Comparison of ENCODE assay signal across 14 cellular contexts in genomic region chr9:86340356-86341006, GRCh38. TPM values are rescaled to one million over a fixed set of nuclear protein-coding genes. Genes with fewer than 3 reads are reported as not detected.
DNase-seq lines count a peak whose midpoint lies in the region; ATAC-seq, FAIRE-seq and TF ChIP-seq lines count a peak whose summit lies in the region.
"Had no signal": no experiment of that assay in that cellular context is flagged by ENCODE, and none has a peak within 500 bp of the region (broad histone marks: within the 10 kb centered on the region; RNA-seq: fewer than 3 reads in every experiment).

No MANE protein-coding gene starts in this region.

- H3K27ac ChIP-seq in A549 (no peak overlapping the region; a peak in 1 of 6 replicates), epithelial cell of prostate (peak overlapping the region; percentile 11), thyroid gland (no peak overlapping the region), WERI-Rb-1 (no peak overlapping the region)
- H3K27ac ChIP-seq: ovary had no signal

- FAIRE-seq in A549 (lab: Jason Lieb, UNC), result peak; percentile 7
- FAIRE-seq: endothelial cell of umbilical vein had no signal

- peaks cover 37% of the 10 kb centered on the region for H3K4me1 ChIP-seq in A549
- no peaks in the 10 kb centered on the region for H3K4me1 ChIP-seq in thyroid gland

- H3K4me3 ChIP-seq in A549 (no peak overlapping the region), thyroid gland (replicated peaks in 1 of 3) (no peak overlapping the region), WERI-Rb-1 (ENCODE audit: low read depth, low read length) (no peak overlapping the region)
- H3K4me3 ChIP-seq: ovary had no signal

- no peak for TF ChIP-seq CTCF in A549 (IDR thresholded peaks at IDR 0.05)
- no peak for TF ChIP-seq CTCF in thyroid gland (IDR thresholded peaks at IDR 0.05)
- TF ChIP-seq CTCF in WERI-Rb-1 (IDR thresholded peaks at IDR 0.05; ENCODE audit: low read depth, low read length), result no peak

- WGBS in A549 (ENCODE audit: missing lambda C conversion rate), result 53% methylated on average over 1 of the region's 1 CpG
- whole genome bisulfite sequencing in thyroid gland, 2 donors, result 34 to 98% methylated on average over 1 of the region's 1 CpG

- DNase-seq in A549 (ENCODE audit: low read depth in 1 of 2, low spot score in 1 of 2) (no peak), ELR (ENCODE audit: low read depth) (peak; percentile 31), epithelial cell of prostate (ENCODE audit: low read depth, low spot score) (no peak), thyroid gland (no peak), WERI-Rb-1 (no peak), NCI-H187 treated with DMSO at 0.1 percent for 48 hours (lab: John Stamatoyannopoulos, UW) (no peak), UCSD-AML1 (lab: John Stamatoyannopoulos, UW; ENCODE audit: unreplicated experiment) (no peak)
- DNase-seq: activated naive CD8-positive, alpha-beta T cell treated with anti-CD3 and anti-CD28 coated beads, Interleukin-2, amount 10 ng/mL, durations not matched to agents 7 days and 5 days; DMS153; NCI-H82; ovary; SHP77 had no signal

- ATAC-seq in A549, result peak in 1 of 2 experiments; percentile 37; a peak in 3 of 6 replicates
- peak; percentile 29 for ATAC-seq in HG03442 (IDR thresholded peaks at IDR 0.05; ENCODE audit: unreplicated experiment)

- TF ChIP-seq POLR2A in A549 (IDR thresholded peaks at IDR 0.05; ENCODE audit: low read length) (no peak), thyroid gland (IDR thresholded peaks at IDR 0.05) (no peak)

- CTCF ChIA-PET in A549 (lab: Yijun Ruan, JAX), result interaction anchor here (2.2 kb wide), 1 partner anchor 10 kb away, joined by 9 read pairs; no protein-coding TSS in a partner anchor

- TF ChIP-seq EP300 in A549 (IDR thresholded peaks at IDR 0.05), result no peak

- H3K4me2 ChIP-seq in A549, result peak overlapping the region; percentile 66

- H3K27me3 ChIP-seq in thyroid gland (no peaks in the 10 kb centered on the region), WERI-Rb-1 (ENCODE audit: insufficient read depth, low read depth, severe bottlenecking) (no peaks in the 10 kb centered on the region)
- H3K27me3 ChIP-seq: ovary had no signal

- TF ChIP-seq RAD21 in A549 (conservative IDR thresholded peaks at IDR 0.05 in 1 of 2, IDR thresholded peaks at IDR 0.05 in 1 of 2), result no peak

- intact Hi-C loops in thyroid gland (cut with DNase I), result no loop called here

- H3K36me3 ChIP-seq in thyroid gland, result peaks cover 57 to 65% of the 10 kb centered on the region in 2 donors
- H3K36me3 ChIP-seq in WERI-Rb-1, result peaks cover 58% of the 10 kb centered on the region
- H3K36me3 ChIP-seq: ovary had no signal

- POLR2A ChIA-PET in A549 (lab: Yijun Ruan, JAX), result interaction anchor here (0.8 kb wide), 1 partner anchor 58 kb away, joined by 3 read pairs; the partner anchor contains the start of gene ISCA1

- no peaks in the 10 kb centered on the region for H3K9me3 ChIP-seq in A549
- H3K9me3 ChIP-seq in thyroid gland, result no peaks in the 10 kb centered on the region
- no peaks in the 10 kb centered on the region for H3K9me3 ChIP-seq in WERI-Rb-1 (ENCODE audit: severe bottlenecking)
- H3K9me3 ChIP-seq: ovary had no signal

TF ChIP-seq in A549, 52 proteins besides CTCF, POLR2A, EP300 and RAD21:
- no peak for TF ChIP-seq JUN (IDR thresholded peaks at IDR 0.05)
- no peak for TF ChIP-seq TFCP2L1 (CRISPR knock-in tag; IDR thresholded peaks at IDR 0.05)
- TF ChIP-seq ZFP36 (IDR thresholded peaks at IDR 0.05; ENCODE audit: borderline replicate concordance, partially characterized antibody), result no peak
- TF ChIP-seq TP53 (CRISPR knock-in tag; IDR thresholded peaks at IDR 0.05), result no peak
- no peak for TF ChIP-seq MAZ (IDR thresholded peaks at IDR 0.05; ENCODE audit: borderline replicate concordance, low read depth, low read length)
- TF ChIP-seq CBX2 (IDR thresholded peaks at IDR 0.05; ENCODE audit: borderline replicate concordance, low read depth), result no peak
- TF ChIP-seq RCOR1 (IDR thresholded peaks at IDR 0.05; ENCODE audit: low read depth, low read length), result no peak
- no peak for TF ChIP-seq HOXA7 (CRISPR knock-in tag; IDR thresholded peaks at IDR 0.05)
- TF ChIP-seq EHMT2 (IDR thresholded peaks at IDR 0.05; ENCODE audit: low read depth), result no peak

RNA-seq across cellular contexts. Expression of gene TUT7, which starts 13.7 kb away (rescaled TPM):
- polyA plus RNA-seq in A549 (2011; rRNA removed) (26.0 and 27.0 TPM in 2 replicates), A549 (2017; fragmentation: RNase III; extraction: RNeasy Plus Mini Kit Qiagen cat#74134 plus additional on column Dnase treatment) (12.1 to 12.7 TPM (median 12.4 TPM) in 3 replicates)
- polyA plus RNA-seq in A549 (2012; cell fraction: cytosol; rRNA removed), result 3.4 and 3.9 TPM in 2 replicates
- polyA plus RNA-seq in A549 (2012; cell fraction: nucleus; rRNA removed), result 2.7 and 4.1 TPM in 2 replicates
- 17.2 and 20.4 TPM in 2 replicates for polyA minus RNA-seq in A549 (2011; rRNA and poly(A)+ RNA removed)
- total RNA-seq in thyroid gland, result 10 to 100 TPM; 32.0 to 40.6 (median 33.7) TPM

RNA-seq across cellular contexts. Expression of gene ISCA1, which starts 58.1 kb away (rescaled TPM):
- polyA plus RNA-seq in A549 (2011; rRNA removed), result 48.6 and 58.2 TPM in 2 replicates
- polyA plus RNA-seq in A549 (2012; cell fraction: cytosol; rRNA removed), result 20.0 and 24.1 TPM in 2 replicates
- 5.8 and 10.8 TPM in 2 replicates for polyA plus RNA-seq in A549 (2012; cell fraction: nucleus; rRNA removed)
- polyA plus RNA-seq in A549 (2017; fragmentation: RNase III; extraction: RNeasy Plus Mini Kit Qiagen cat#74134 plus additional on column Dnase treatment), result 39.8 to 45.1 TPM (median 42.4 TPM) in 3 replicates
- 13.6 and 14.1 TPM in 2 replicates for polyA minus RNA-seq in A549 (2011; rRNA and poly(A)+ RNA removed)
- total RNA-seq in thyroid gland, result 10 to 100 TPM; 47.9 to 79.1 (median 63.8) TPM
